Comparison of ENCODE assay signal across 16 cellular contexts in the genomic region with DNA sequence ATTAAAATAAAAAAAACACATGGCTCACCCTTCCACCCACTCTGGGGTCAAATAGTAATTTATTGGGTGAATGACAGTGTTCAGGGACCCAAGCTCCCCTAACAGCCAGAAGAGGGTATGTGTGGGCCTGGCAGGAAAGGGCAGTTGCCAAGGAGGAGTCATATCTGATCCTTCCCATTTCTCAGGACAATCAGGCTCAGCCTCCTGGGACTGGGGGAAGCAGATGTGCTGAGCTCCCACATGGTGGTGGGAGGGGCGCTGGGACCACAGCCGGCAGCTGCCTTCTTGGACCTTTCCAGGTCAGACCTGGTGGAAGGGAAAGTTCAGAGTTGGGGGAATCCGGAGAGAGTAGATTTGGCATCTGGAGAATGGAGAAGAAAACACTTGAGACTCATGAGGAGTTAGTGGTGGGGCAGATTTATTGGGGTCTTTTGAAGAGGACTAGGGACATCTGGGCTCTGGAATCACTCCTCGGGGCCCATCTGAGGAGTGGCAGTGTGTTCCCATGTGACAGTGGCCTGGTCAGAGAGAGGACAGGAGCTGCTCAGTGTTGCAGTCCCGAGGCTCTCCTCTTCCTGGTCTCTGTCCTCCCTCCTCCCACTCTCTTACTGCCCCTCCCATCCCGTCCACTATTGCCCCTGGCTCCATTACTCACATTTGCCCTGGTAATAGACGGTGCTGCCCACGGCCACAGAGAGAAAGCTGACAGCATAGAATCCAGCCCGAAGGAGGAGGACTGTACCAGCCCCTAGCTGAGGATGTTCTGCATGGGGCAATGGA. TPM values are rescaled to one million over a fixed set of nuclear protein-coding genes. Genes with fewer than 3 reads are reported as not detected.
DNase-seq lines count a peak whose midpoint lies in the region; ATAC-seq, FAIRE-seq and TF ChIP-seq lines count a peak whose summit lies in the region.
"Had no signal": no experiment of that assay in that cellular context is flagged by ENCODE, and none has a peak within 500 bp of the region (broad histone marks: within the 10 kb centered on the region; RNA-seq: fewer than 3 reads in every experiment).

No MANE protein-coding gene starts in this region.

- TF ChIP-seq POLR2A in spleen (IDR thresholded peaks at IDR 0.05), result no peak

- 57 to 67% (median 65%) methylated on average over 9 of the region's 9 CpGs for WGBS in spleen, 5 donors

- no peaks in the 10 kb centered on the region for H3K27me3 Mint-ChIP-seq in activated T-cell treated with anti-CD3 and anti-CD28 coated beads, Interleukin-2, amount 50 U/mL, for 4 hours (ENCODE audit: low read depth)

- peaks cover 5% of the 10 kb centered on the region for H3K36me3 Mint-ChIP-seq in activated T-cell treated with anti-CD3 and anti-CD28 coated beads, Interleukin-2, amount 50 U/mL, for 4 hours (ENCODE audit: insufficient read depth)

- no peak for FAIRE-seq in bronchial epithelial cell (lab: Jason Lieb, UNC)

- no peak for DNase-seq in activated T-cell treated with anti-CD3 and anti-CD28 coated beads, Interleukin-2, amount 50 U/mL, for 4 hours
- DNase-seq in activated T-cell treated with anti-CD3 and anti-CD28 coated beads, Interleukin-2, amount 50 U/mL, for 48 hours, result no peak
- DNase-seq in NCI-H69 (lab: John Stamatoyannopoulos, UW) (peak; percentile 58), bronchial epithelial cell (ENCODE audit: low read depth) (peak; percentile 8), spleen (no peak), foreskin keratinocyte (no peak), NOMO-1 treated with dmso at 0.1 percent for 144 hours (lab: John Stamatoyannopoulos, UW; ENCODE audit: unreplicated experiment) (no peak)
- DNase-seq: AML-193; left colon; NCI-H1105 treated with DMSO at 0.1 percent for 48 hours; NCI-H510A; stimulated activated CD4-positive, alpha-beta T cell treated with anti-CD3 and anti-CD28 coated beads, Interleukin-12 subunit alpha, Interleukin-12 subunit beta, amount 100 ng/mL, for 4 hours had no signal

- peak overlapping the region; percentile 31 for H3K4me3 Mint-ChIP-seq in activated T-cell treated with anti-CD3 and anti-CD28 coated beads, Interleukin-2, amount 50 U/mL, for 4 hours

- no peaks in the 10 kb centered on the region for H3K9me3 Mint-ChIP-seq in activated T-cell treated with anti-CD3 and anti-CD28 coated beads, Interleukin-2, amount 50 U/mL, for 4 hours

- H3K4me1 ChIP-seq in spleen, result peaks cover 49 to 100% (median 83%) of the 10 kb centered on the region in 6 donors
- no peaks in the 10 kb centered on the region for H3K4me1 ChIP-seq in foreskin keratinocyte
- H3K4me1 ChIP-seq: vagina had no signal

- intact Hi-C loops in spleen (cut with DNase I; ENCODE audit: low total_unique reads), result no loop called here

- H3K4me1 Mint-ChIP-seq in activated T-cell treated with anti-CD3 and anti-CD28 coated beads, Interleukin-2, amount 50 U/mL, for 4 hours (ENCODE audit: low read depth), result peaks cover 72% of the 10 kb centered on the region

- H3K36me3 ChIP-seq in bronchial epithelial cell (ENCODE audit: control insufficient read depth, insufficient read depth, low read length) (no peaks in the 10 kb centered on the region), spleen (peaks cover 0 to 24% (median 2%) of the 10 kb centered on the region in 6 donors)
- H3K36me3 ChIP-seq: vagina had no signal

- H3K9me3 ChIP-seq in spleen, result no peaks in the 10 kb centered on the region
- H3K9me3 ChIP-seq: vagina had no signal

- no peak for ATAC-seq in activated T-cell treated with anti-CD3 and anti-CD28 coated beads, Interleukin-2, amount 50 U/mL, for 4 hours
- ATAC-seq in HG03565 (IDR thresholded peaks at IDR 0.05; ENCODE audit: unreplicated experiment) (no peak), foreskin keratinocyte (no peak)
- ATAC-seq: left colon had no signal

- H3K4me3 ChIP-seq in bronchial epithelial cell (ENCODE audit: low read depth, low read length) (no peak overlapping the region), spleen (peak overlapping the region in 2 of 8 donors; percentile 34 to 44)
- H3K4me3 ChIP-seq: vagina had no signal

- H3K27ac ChIP-seq in spleen (peak overlapping the region; percentile 82 to 98 (median 96)), foreskin keratinocyte (no peak overlapping the region)
- H3K27ac ChIP-seq: vagina had no signal

- no peaks in the 10 kb centered on the region for H3K27me3 ChIP-seq in bronchial epithelial cell (ENCODE audit: control insufficient read depth, insufficient read depth, low read length)
- H3K27me3 ChIP-seq in spleen (replicated peaks in 1 of 7), result no peaks in the 10 kb centered on the region
- no peaks in the 10 kb centered on the region for H3K27me3 ChIP-seq in foreskin keratinocyte
- H3K27me3 ChIP-seq: vagina had no signal

- TF ChIP-seq CTCF in bronchial epithelial cell (IDR thresholded peaks at IDR 0.05; ENCODE audit: insufficient read depth, low read length, severe bottlenecking) (no peak), spleen (IDR thresholded peaks at IDR 0.05 in 8 of 11, conservative IDR thresholded peaks at IDR 0.05 in 3 of 11) (no peak), foreskin keratinocyte (conservative IDR thresholded peaks at IDR 0.05) (no peak)

RNA-seq across cellular contexts. Expression of a gene that starts 3.0 kb away (rescaled TPM):
- total RNA-seq in activated T-cell treated with anti-CD3 and anti-CD28 coated beads, Interleukin-2, amount 50 U/mL, for 4 hours, result 1 to 10 TPM; 4.8 to 7.9 (median 7.0) TPM
- total RNA-seq in bronchial epithelial cell (not detected in 2 replicates), spleen (100 to 1,000 TPM; 139 to 268 (median 217) TPM), foreskin keratinocyte (0.34 TPM in 1 of 2 replicates, not detected in the other)
- polyA plus RNA-seq in spleen (100 to 1,000 TPM; 128 to 214 (median 203) TPM), foreskin keratinocyte (0.20 and 0.25 TPM in 2 replicates)
- total RNA-seq: vagina had no signal

RNA-seq across cellular contexts. Expression of a gene that starts 3.7 kb away (rescaled TPM):
- 10 to 100 TPM in 1 of 3 donors, 1 to 10 TPM in 2; 6.0 to 27.3 (median 8.4) TPM for total RNA-seq in activated T-cell treated with anti-CD3 and anti-CD28 coated beads, Interleukin-2, amount 50 U/mL, for 4 hours
- not detected in 2 replicates for total RNA-seq in bronchial epithelial cell
- total RNA-seq in spleen, result 10 to 100 TPM in 6 of 7 donors, 1 to 10 TPM in 1; 7.8 to 28.1 (median 12.1) TPM
- polyA plus RNA-seq in spleen, result 10 to 100 TPM; 15.9 to 30.3 (median 25.3) TPM
- not detected in 2 replicates for total RNA-seq in foreskin keratinocyte
- not detected in 2 replicates for polyA plus RNA-seq in foreskin keratinocyte
- total RNA-seq: dermis microvascular lymphatic vessel endothelial cell, omental fat pad, vagina had no signal

RNA-seq across cellular contexts. Expression of a gene that starts 6.8 kb away (rescaled TPM):
- total RNA-seq in activated T-cell treated with anti-CD3 and anti-CD28 coated beads, Interleukin-2, amount 50 U/mL, for 4 hours, result 100 to 1,000 TPM; 161 to 210 (median 186) TPM
- total RNA-seq in bronchial epithelial cell (not detected in 2 replicates), spleen (100 to 1,000 TPM in 6 of 7 donors, 10 to 100 TPM in 1; 83.0 to 403 (median 162) TPM), foreskin keratinocyte (0.92 and 1.4 TPM in 2 replicates)
- polyA plus RNA-seq in spleen (1,000 to 10,000 TPM in 1 of 3 donors, 100 to 1,000 TPM in 2; 804 to 1,256 (median 838) TPM), foreskin keratinocyte (1.6 and 3.0 TPM in 2 replicates)

RNA-seq across cellular contexts. Expression of a gene that starts 13.7 kb away (rescaled TPM):
- 100 to 1,000 TPM; 485 to 701 (median 587) TPM for total RNA-seq in activated T-cell treated with anti-CD3 and anti-CD28 coated beads, Interleukin-2, amount 50 U/mL, for 4 hours
- not detected in 2 replicates for total RNA-seq in bronchial epithelial cell
- total RNA-seq in spleen, result 10 to 100 TPM in 5 of 7 donors, 1 to 10 TPM in 2; 6.5 to 18.3 (median 11.6) TPM
- 10 to 100 TPM in 2 of 3 donors, 1 to 10 TPM in 1; 5.5 to 17.3 (median 13.3) TPM for polyA plus RNA-seq in spleen
- total RNA-seq in foreskin keratinocyte, result 4.7 and 10.5 TPM in 2 replicates
- polyA plus RNA-seq in foreskin keratinocyte, result 4.5 and 9.2 TPM in 2 replicates
- total RNA-seq: dermis microvascular lymphatic vessel endothelial cell, vagina had no signal

RNA-seq across cellular contexts. Expression of a gene that starts 17.0 kb away (rescaled TPM):
- total RNA-seq in activated T-cell treated with anti-CD3 and anti-CD28 coated beads, Interleukin-2, amount 50 U/mL, for 4 hours, result 1,000 to 10,000 TPM; 1,238 to 1,641 (median 1,296) TPM
- not detected in 2 replicates for total RNA-seq in bronchial epithelial cell
- 10 to 100 TPM in 1 of 7 donors, 1 to 10 TPM in 6; 2.4 to 14.4 (median 5.1) TPM for total RNA-seq in spleen
- polyA plus RNA-seq in spleen, result 1 to 10 TPM; 6.8 to 9.2 (median 7.3) TPM
- not detected in 2 replicates for total RNA-seq in foreskin keratinocyte
- not detected in 2 replicates for polyA plus RNA-seq in foreskin keratinocyte
- total RNA-seq: dermis microvascular lymphatic vessel endothelial cell, omental fat pad, vagina had no signal

Comparison
In these comparisons a context has a peak if more than half of its experiments do, and no peak if none do; other contexts are left out.
1. DNase-seq: peak in NCI-H69 (single experiment) and bronchial epithelial cell (single experiment); none in activated T-cell treated with anti-CD3 and anti-CD28 coated beads, Interleukin-2, amount 50 U/mL, for 4 hours (single experiment), activated T-cell treated with anti-CD3 and anti-CD28 coated beads, Interleukin-2, amount 50 U/mL, for 48 hours (0 of 2), spleen (single experiment), foreskin keratinocyte (0 of 2) and NOMO-1 treated with dmso at 0.1 percent for 144 hours (single experiment).
2. RNA of a gene that starts 3.0 kb away (total RNA-seq): 139 to 268 TPM in spleen; 4.8 to 7.9 TPM in activated T-cell treated with anti-CD3 and anti-CD28 coated beads, Interleukin-2, amount 50 U/mL, for 4 hours, 0.34 TPM in foreskin keratinocyte and not detected in bronchial epithelial cell; every median in the first group is over 10 times any median in the second.
3. RNA of a gene that starts 6.8 kb away (total RNA-seq): 161 to 210 TPM in activated T-cell treated with anti-CD3 and anti-CD28 coated beads, Interleukin-2, amount 50 U/mL, for 4 hours and 83.0 to 403 TPM in spleen; 0.92 to 1.4 TPM in foreskin keratinocyte and not detected in bronchial epithelial cell; every median in the first group is over 10 times any median in the second.